ENCODE assay signal across 21 cellular contexts in the genomic region with DNA sequence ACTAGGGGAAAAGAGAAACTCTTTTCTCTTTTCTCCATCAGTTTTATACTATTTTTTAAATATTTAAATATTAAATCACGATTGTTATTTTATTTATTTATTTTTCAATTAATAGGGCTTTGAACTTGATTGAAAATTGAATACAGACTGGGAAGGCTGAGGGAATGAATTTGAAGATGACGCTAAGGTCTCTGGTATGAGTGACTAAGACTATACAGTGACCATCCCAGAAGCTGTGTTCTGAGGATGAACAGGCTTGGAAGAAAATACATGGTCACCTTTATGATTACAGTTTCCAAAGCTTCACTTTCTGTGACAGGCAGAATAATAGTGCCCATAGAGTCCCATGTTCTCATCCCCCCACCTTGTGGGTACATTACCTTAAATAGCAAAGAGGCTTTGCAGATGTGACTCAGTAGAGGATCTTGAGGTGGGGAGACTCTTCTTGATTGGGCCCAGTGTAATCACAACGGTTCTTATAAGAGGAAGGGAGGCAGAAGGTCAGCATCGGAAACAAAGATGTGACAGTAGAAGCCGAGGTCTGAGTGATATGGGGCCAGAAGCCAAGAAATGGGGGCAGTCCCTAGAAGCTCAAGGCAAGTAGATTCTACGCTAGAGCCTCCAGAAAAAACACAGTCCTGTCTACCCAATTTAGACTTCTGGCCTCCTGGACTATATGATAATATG. TPM values are rescaled to one million over a fixed set of nuclear protein-coding genes. Genes with fewer than 3 reads are reported as not detected.
DNase-seq lines count a peak whose midpoint lies in the region; ATAC-seq and TF ChIP-seq lines count a peak whose summit lies in the region.
"Had no signal": no experiment of that assay in that cellular context is flagged by ENCODE, and none has a peak within 500 bp of the region (broad histone marks: within the 10 kb centered on the region; RNA-seq: fewer than 3 reads in every experiment).

No MANE protein-coding gene starts in this region.

- no peak overlapping the region for H3K9ac ChIP-seq in SU-DHL-6 (ENCODE audit: low read length)
- H3K9ac ChIP-seq: BLaER1 treated with 17β-estradiol and CSF1 and Interleukin-3, amounts not matched to agents 10 nM and 100 nM had no signal

- no peaks in the 10 kb centered on the region for H4K20me1 ChIP-seq in SU-DHL-6 (ENCODE audit: low read depth, low read length)
- H4K20me1 ChIP-seq: BLaER1 treated with 17β-estradiol and CSF1 and Interleukin-3, amounts not matched to agents 10 nM and 100 nM had no signal

- H3K36me3 ChIP-seq in SU-DHL-6 (ENCODE audit: low read length) (no peaks in the 10 kb centered on the region), lower lobe of right lung (no peaks in the 10 kb centered on the region)
- H3K36me3 ChIP-seq: BE2C; BLaER1 treated with 17β-estradiol and CSF1 and Interleukin-3, amounts not matched to agents 10 nM and 100 nM had no signal

- H3K27me3 Mint-ChIP-seq in HFFc6 (ENCODE audit: insufficient read depth): peaks cover 5% of the 10 kb centered on the region; the same call in 1 of the 2 replicates
- no peaks in the 10 kb centered on the region for H3K27me3 Mint-ChIP-seq in stimulated activated naive B cell treated with anti-CD40 and anti-IgM and Interleukin-4, amounts not matched to agents 10 μg/mL and 1 μg/mL and 100 μg/mL, for 72 hours
- H3K27me3 Mint-ChIP-seq in immature natural killer cell (ENCODE audit: low read depth in 3 of 3): peaks cover 4 to 10% (median 5%) of the 10 kb centered on the region in 3 donors
- H3K27me3 Mint-ChIP-seq: CD4-positive, alpha-beta T cell had no signal

- H3K4me3 Mint-ChIP-seq in HFFc6: no peak overlapping the region
- H3K4me3 Mint-ChIP-seq in stimulated activated naive B cell treated with anti-CD40 and anti-IgM and Interleukin-4, amounts not matched to agents 10 μg/mL and 1 μg/mL and 100 μg/mL, for 72 hours: no peak overlapping the region
- no peak overlapping the region for H3K4me3 Mint-ChIP-seq in immature natural killer cell
- H3K4me3 Mint-ChIP-seq: CD14-positive monocyte; CD4-positive, alpha-beta T cell; CD8-positive, alpha-beta memory T cell; GM23338; H9 had no signal

- intact Hi-C loops in lower lobe of right lung (cut with DNase I): no loop called here

- no peaks in the 10 kb centered on the region for H3K4me1 ChIP-seq in lower lobe of right lung
- H3K4me1 ChIP-seq: A549, BE2C had no signal

- H3K36me3 Mint-ChIP-seq in HFFc6 (ENCODE audit: low read depth): peaks cover 19% of the 10 kb centered on the region
- H3K36me3 Mint-ChIP-seq in stimulated activated naive B cell treated with anti-CD40 and anti-IgM and Interleukin-4, amounts not matched to agents 10 μg/mL and 1 μg/mL and 100 μg/mL, for 72 hours: peaks cover 5 to 13% of the 10 kb centered on the region in 2 donors
- peaks cover 0 to 12% (median 0%) of the 10 kb centered on the region in 3 donors for H3K36me3 Mint-ChIP-seq in immature natural killer cell
- H3K36me3 Mint-ChIP-seq: CD14-positive monocyte had no signal

- no peaks in the 10 kb centered on the region for H3K79me2 ChIP-seq in SU-DHL-6 (ENCODE audit: insufficient read depth, low read length)

- no peaks in the 10 kb centered on the region for H3K27me3 ChIP-seq in SU-DHL-6 (ENCODE audit: low read length)
- no peaks in the 10 kb centered on the region for H3K27me3 ChIP-seq in lower lobe of right lung (ENCODE audit: low read depth)
- H3K27me3 ChIP-seq: BE2C; BLaER1 treated with 17β-estradiol and CSF1 and Interleukin-3, amounts not matched to agents 10 nM and 100 nM had no signal

- H3K9me3 Mint-ChIP-seq in HFFc6 (peaks cover 12% of the 10 kb centered on the region), immature natural killer cell (peaks cover 0 to 3% (median 0%) of the 10 kb centered on the region in 6 donors)
- peaks cover 8 to 14% of the 10 kb centered on the region in 2 donors for H3K9me3 Mint-ChIP-seq in stimulated activated naive B cell treated with anti-CD40 and anti-IgM and Interleukin-4, amounts not matched to agents 10 μg/mL and 1 μg/mL and 100 μg/mL, for 72 hours
- H3K9me3 Mint-ChIP-seq: CD8-positive, alpha-beta memory T cell had no signal

- H3K4me2 ChIP-seq in SU-DHL-6 (ENCODE audit: low read depth, low read length, poor library complexity, severe bottlenecking): peak overlapping the region; percentile 18
- H3K4me2 ChIP-seq: A549; BLaER1 treated with 17β-estradiol and CSF1 and Interleukin-3, amounts not matched to agents 10 nM and 100 nM; GM23338 had no signal

- H3K4me1 Mint-ChIP-seq in HFFc6 (ENCODE audit: low read depth) (peaks cover 20% of the 10 kb centered on the region), immature natural killer cell (no peaks in the 10 kb centered on the region)
- peaks cover 9 to 30% of the 10 kb centered on the region in 2 donors for H3K4me1 Mint-ChIP-seq in stimulated activated naive B cell treated with anti-CD40 and anti-IgM and Interleukin-4, amounts not matched to agents 10 μg/mL and 1 μg/mL and 100 μg/mL, for 72 hours
- H3K4me1 Mint-ChIP-seq: CD8-positive, alpha-beta memory T cell had no signal

- DNase-seq in EH (ENCODE audit: low read depth) (peak; percentile 9), HFFc6 (peak; percentile 17), immature natural killer cell (no peak), dermis blood vessel endothelial cell (no peak), lower lobe of right lung (no peak)
- DNase-seq in stimulated activated naive B cell treated with anti-CD40 and anti-IgM and Interleukin-4, amounts not matched to agents 10 μg/mL and 1 μg/mL and 100 μg/mL, for 72 hours: no peak
- DNase-seq: 8988T; ACHN; AML-193; BE2C; CD4-positive, alpha-beta T cell; CD8-positive, alpha-beta memory T cell; DMS 273 treated with DMSO at 0.1 percent for 48 hours; DMS79 treated with DMSO at 0.1 percent for 48 hours; H9 had no signal

- ATAC-seq in stimulated activated naive B cell treated with anti-CD40 and anti-IgM and Interleukin-4, amounts not matched to agents 10 μg/mL and 1 μg/mL and 100 μg/mL, for 72 hours (replicated peaks): peak; percentile 57 to 75
- no peak for ATAC-seq in lower lobe of right lung
- ATAC-seq: A549, GM23338, HCT116 had no signal

- peak overlapping the region; percentile 61 for H3K27ac ChIP-seq in SU-DHL-6 (ENCODE audit: low read depth, low read length)
- H3K27ac ChIP-seq in lower lobe of right lung: no peak overlapping the region
- H3K27ac ChIP-seq: A549; BLaER1 treated with 17β-estradiol and CSF1 and Interleukin-3, amounts not matched to agents 10 nM and 100 nM had no signal

- H3K9me3 ChIP-seq in SU-DHL-6 (ENCODE audit: insufficient read depth, low read length): peaks cover 14% of the 10 kb centered on the region; the same call in 1 of the 2 replicates
- peaks cover 8% of the 10 kb centered on the region for H3K9me3 ChIP-seq in lower lobe of right lung
- H3K9me3 ChIP-seq: A549, BE2C had no signal

- H3F3A ChIP-seq in SU-DHL-6 (ENCODE audit: insufficient read depth): peaks cover 41% of the 10 kb centered on the region

- no peaks in the 10 kb centered on the region for H3K9me2 ChIP-seq in SU-DHL-6 (replicated peaks; ENCODE audit: insufficient read depth, low read length)

- H3K27ac Mint-ChIP-seq in HFFc6: no peak overlapping the region; the same call in 1 of the 2 replicates
- H3K27ac Mint-ChIP-seq in stimulated activated naive B cell treated with anti-CD40 and anti-IgM and Interleukin-4, amounts not matched to agents 10 μg/mL and 1 μg/mL and 100 μg/mL, for 72 hours: no peak overlapping the region
- H3K27ac Mint-ChIP-seq in immature natural killer cell: no peak overlapping the region
- H3K27ac Mint-ChIP-seq: CD4-positive, alpha-beta T cell; GM23338; H9 had no signal

- H2AFZ ChIP-seq in SU-DHL-6 (ENCODE audit: low read depth, low read length, severe bottlenecking): peak overlapping the region; percentile 61
- H2AFZ ChIP-seq: GM23338 had no signal

- TF ChIP-seq CTCF in HFFc6 (IDR thresholded peaks at IDR 0.05) (no peak), SU-DHL-6 (IDR thresholded peaks at IDR 0.05; ENCODE audit: insufficient read depth, low read length, poor library complexity, severe bottlenecking) (no peak), lower lobe of right lung (IDR thresholded peaks at IDR 0.05) (no peak)

- H3K4me3 ChIP-seq in SU-DHL-6 (ENCODE audit: insufficient read depth, low read length, poor library complexity, severe bottlenecking) (no peak overlapping the region), lower lobe of right lung (no peak overlapping the region)
- H3K4me3 ChIP-seq: A549; BLaER1 treated with 17β-estradiol and CSF1 and Interleukin-3, amounts not matched to agents 10 nM and 100 nM; GM23338 had no signal

RNA-seq across cellular contexts. Expression of a gene that starts 51.0 kb away (rescaled TPM):
- total RNA-seq in HFFc6 (2021; fragmentation: NEBNext Ultra II Directional; extraction: Animal tissue kit (Norgen Biotek cat#: 25700)): 100 to 1,000 TPM in 4 of 6 experiments, 10 to 100 TPM in 2; 84.1 to 121 (median 102) TPM
- polyA plus RNA-seq in immature natural killer cell: 10 to 100 TPM in 2 of 3 donors, 1 to 10 TPM in 1; 6.5 to 33.5 (median 11.3) TPM
- total RNA-seq in dermis blood vessel endothelial cell: 45.8 and 57.7 TPM in 2 replicates
- total RNA-seq in lower lobe of right lung: 180 TPM

Comparison
In these comparisons a context has a peak if more than half of its experiments do, and no peak if none do; other contexts are left out.
1. DNase-seq: peak in EH (single experiment) and HFFc6 (single experiment); none in stimulated activated naive B cell treated with anti-CD40 and anti-IgM and Interleukin-4, amounts not matched to agents 10 μg/mL and 1 μg/mL and 100 μg/mL, for 72 hours (single experiment), immature natural killer cell (0 of 3), dermis blood vessel endothelial cell (single experiment) and lower lobe of right lung (single experiment).
2. ATAC-seq: peak in stimulated activated naive B cell treated with anti-CD40 and anti-IgM and Interleukin-4, amounts not matched to agents 10 μg/mL and 1 μg/mL and 100 μg/mL, for 72 hours (2 of 2); none in lower lobe of right lung (0 of 2).